11 cellular contexts compared by ENCODE assay signal in genomic region chr11:20873054-20873453, GRCh38.
A peak's percentile ranks its signal among the peaks of the same experiment; 100 is the strongest.
DNase-seq lines count a peak whose midpoint lies in the region; ATAC-seq and TF ChIP-seq lines count a peak whose summit lies in the region.
"Had no signal": no experiment of that assay in that cellular context is flagged by ENCODE, and none has a peak within 500 bp of the region (broad histone marks: within the 10 kb centered on the region; RNA-seq: fewer than 3 reads in every experiment).

No MANE protein-coding gene starts in this region.

- H3K27ac Mint-ChIP-seq in mesothelial cell of epicardium: no peak overlapping the region
- H3K27ac Mint-ChIP-seq in activated naive CD4-positive, alpha-beta T cell treated with anti-CD3 and anti-CD28 coated beads, Interleukin-2, amount 10 ng/mL, durations not matched to agents 7 days and 5 days: no peak overlapping the region
- H3K27ac Mint-ChIP-seq: stimulated activated naive CD8-positive, alpha-beta T cell treated with anti-CD3 and anti-CD28 coated beads, Interleukin-15, Interleukin-2, amounts not matched to agents 100 ng/mL and 50 ng/mL, for 24 hours had no signal

- H3K27ac ChIP-seq in DOHH2 (ENCODE audit: low read depth, low read length): no peak overlapping the region
- H3K27ac ChIP-seq: body of pancreas had no signal

- no peak overlapping the region for H3K9ac ChIP-seq in NT2/D1 (ENCODE audit: insufficient read length, low read depth)

- DNase-seq in MG63 (peak; percentile 11), NT2/D1 (ENCODE audit: low read depth, low spot score) (peak; percentile 56), kidney epithelial cell (ENCODE audit: low read depth) (no peak), mesothelial cell of epicardium (ENCODE audit: low spot score in 2 of 2, unreplicated experiment in 2 of 2) (no peak)
- no peak for DNase-seq in activated naive CD4-positive, alpha-beta T cell treated with anti-CD3 and anti-CD28 coated beads, Interleukin-2, amount 10 ng/mL, durations not matched to agents 7 days and 5 days
- DNase-seq in activated CD4-positive, alpha-beta T cell treated with anti-CD3 and anti-CD28 coated beads, Interleukin-2, amount 50 U/mL, for 4 hours: no peak
- DNase-seq: Right ventricle myocardium superior had no signal

- ATAC-seq in HG02588 (IDR thresholded peaks at IDR 0.05; ENCODE audit: unreplicated experiment): no peak
- ATAC-seq: body of pancreas had no signal

- H3K36me3 Mint-ChIP-seq in mesothelial cell of epicardium: no peaks in the 10 kb centered on the region
- H3K36me3 Mint-ChIP-seq in activated naive CD4-positive, alpha-beta T cell treated with anti-CD3 and anti-CD28 coated beads, Interleukin-2, amount 10 ng/mL, durations not matched to agents 7 days and 5 days: no peaks in the 10 kb centered on the region

- H3K9me3 ChIP-seq in DOHH2 (ENCODE audit: control insufficient read depth, insufficient read depth, low read length) (no peaks in the 10 kb centered on the region), MG63 (no peaks in the 10 kb centered on the region), NT2/D1 (ENCODE audit: insufficient read depth, low read length) (no peaks in the 10 kb centered on the region)
- H3K9me3 ChIP-seq: body of pancreas had no signal

- no peaks in the 10 kb centered on the region for H4K20me1 ChIP-seq in DOHH2 (ENCODE audit: control insufficient read depth, insufficient read depth, low read depth, low read length)

- no peaks in the 10 kb centered on the region for H3K9me3 Mint-ChIP-seq in mesothelial cell of epicardium
- peaks cover 3% of the 10 kb centered on the region for H3K9me3 Mint-ChIP-seq in activated naive CD4-positive, alpha-beta T cell treated with anti-CD3 and anti-CD28 coated beads, Interleukin-2, amount 10 ng/mL, durations not matched to agents 7 days and 5 days

- H3K27me3 ChIP-seq in DOHH2 (ENCODE audit: control insufficient read depth, low read length) (no peaks in the 10 kb centered on the region), MG63 (no peaks in the 10 kb centered on the region), NT2/D1 (ENCODE audit: insufficient read depth, insufficient read length) (no peaks in the 10 kb centered on the region), kidney epithelial cell (ENCODE audit: control insufficient read depth, insufficient read depth, low read length) (no peaks in the 10 kb centered on the region)
- H3K27me3 ChIP-seq: body of pancreas had no signal

- no peak overlapping the region for H3K4me3 ChIP-seq in DOHH2 (ENCODE audit: low read length)
- no peak overlapping the region for H3K4me3 ChIP-seq in MG63
- H3K4me3 ChIP-seq in NT2/D1 (ENCODE audit: insufficient read length, low read depth): no peak overlapping the region
- no peak overlapping the region for H3K4me3 ChIP-seq in kidney epithelial cell (ENCODE audit: low read depth, low read length)
- H3K4me3 ChIP-seq: body of pancreas had no signal

- TF ChIP-seq CTCF in DOHH2 (IDR thresholded peaks at IDR 0.05; ENCODE audit: low read depth, low read length, poor library complexity, severe bottlenecking) (peak; percentile 75), kidney epithelial cell (IDR thresholded peaks at IDR 0.05; ENCODE audit: insufficient read depth, low read length, poor library complexity, severe bottlenecking) (peak; percentile 18), mesothelial cell of epicardium (IDR thresholded peaks at IDR 0.05; ENCODE audit: unreplicated experiment) (no peak)

- no peaks in the 10 kb centered on the region for H3K4me1 Mint-ChIP-seq in mesothelial cell of epicardium
- H3K4me1 Mint-ChIP-seq in activated naive CD4-positive, alpha-beta T cell treated with anti-CD3 and anti-CD28 coated beads, Interleukin-2, amount 10 ng/mL, durations not matched to agents 7 days and 5 days: no peaks in the 10 kb centered on the region

- H3K27me3 Mint-ChIP-seq in mesothelial cell of epicardium (ENCODE audit: low read depth): peaks cover 4% of the 10 kb centered on the region
- H3K27me3 Mint-ChIP-seq in activated naive CD4-positive, alpha-beta T cell treated with anti-CD3 and anti-CD28 coated beads, Interleukin-2, amount 10 ng/mL, durations not matched to agents 7 days and 5 days: no peaks in the 10 kb centered on the region
- H3K27me3 Mint-ChIP-seq: stimulated activated naive CD8-positive, alpha-beta T cell treated with anti-CD3 and anti-CD28 coated beads, Interleukin-15, Interleukin-2, amounts not matched to agents 100 ng/mL and 50 ng/mL, for 24 hours had no signal

- H3K4me1 ChIP-seq in DOHH2 (ENCODE audit: control insufficient read depth, low read length) (no peaks in the 10 kb centered on the region), NT2/D1 (ENCODE audit: insufficient read depth, insufficient read length) (no peaks in the 10 kb centered on the region)
- H3K4me1 ChIP-seq: body of pancreas had no signal

- H3K36me3 ChIP-seq in DOHH2 (ENCODE audit: control insufficient read depth, low read length) (no peaks in the 10 kb centered on the region), MG63 (no peaks in the 10 kb centered on the region), NT2/D1 (ENCODE audit: insufficient read depth, insufficient read length, low read length) (no peaks in the 10 kb centered on the region), kidney epithelial cell (ENCODE audit: control insufficient read depth, insufficient read depth, low read length) (no peaks in the 10 kb centered on the region)

- CTCF ChIA-PET in activated naive CD4-positive, alpha-beta T cell treated with anti-CD3 and anti-CD28 coated beads, Interleukin-2, amount 10 ng/mL, durations not matched to agents 7 days and 5 days (lab: Charles Lee): no interaction called here

- H3K9me2 ChIP-seq in DOHH2 (replicated peaks; ENCODE audit: control insufficient read depth, low read length): no peaks in the 10 kb centered on the region

- no peak overlapping the region for H3K4me2 ChIP-seq in DOHH2 (ENCODE audit: low read length)

- no peaks in the 10 kb centered on the region for H3F3A ChIP-seq in DOHH2 (ENCODE audit: control insufficient read depth, insufficient read depth)

- H3K4me3 Mint-ChIP-seq in mesothelial cell of epicardium: no peak overlapping the region
- no peak overlapping the region for H3K4me3 Mint-ChIP-seq in activated naive CD4-positive, alpha-beta T cell treated with anti-CD3 and anti-CD28 coated beads, Interleukin-2, amount 10 ng/mL, durations not matched to agents 7 days and 5 days
- H3K4me3 Mint-ChIP-seq: stimulated activated naive CD8-positive, alpha-beta T cell treated with anti-CD3 and anti-CD28 coated beads, Interleukin-15, Interleukin-2, amounts not matched to agents 100 ng/mL and 50 ng/mL, for 24 hours had no signal

- H3K79me2 ChIP-seq in DOHH2 (ENCODE audit: control insufficient read depth, low read length): no peaks in the 10 kb centered on the region

Comparison
In these comparisons a context has a peak if more than half of its experiments do, and no peak if none do; other contexts are left out.
1. DNase-seq: peak in MG63 (single experiment) and NT2/D1 (single experiment); none in kidney epithelial cell (single experiment), mesothelial cell of epicardium (0 of 2), activated naive CD4-positive, alpha-beta T cell treated with anti-CD3 and anti-CD28 coated beads, Interleukin-2, amount 10 ng/mL, durations not matched to agents 7 days and 5 days (single experiment) and activated CD4-positive, alpha-beta T cell treated with anti-CD3 and anti-CD28 coated beads, Interleukin-2, amount 50 U/mL, for 4 hours (0 of 2).